In genomic region chr2:188813846-188814245, GRCh38 we compare ENCODE assay signal across 1 cellular context.
TF ChIP-seq lines count a peak whose summit lies in the region.

No MANE protein-coding gene starts in this region.

TF ChIP-seq in IMR-90, 13 proteins besides CTCF, POLR2A, EP300 and RAD21:
- no peak for TF ChIP-seq RFX5 (IDR thresholded peaks at IDR 0.05; ENCODE audit: low read depth, low read length)
- no peak for TF ChIP-seq SMC3 (IDR thresholded peaks at IDR 0.05; ENCODE audit: low read depth, low read length)
- TF ChIP-seq RCOR1 (IDR thresholded peaks at IDR 0.05; ENCODE audit: insufficient replicate concordance, low read length), result no peak
TF ChIP-seq in IMR-90: peak in this region for 0.
